Comparison of ENCODE assay signal across 29 cellular contexts in genomic region chr5:41413067-41413466, GRCh38.
DNase-seq lines count a peak whose midpoint lies in the region; ATAC-seq, FAIRE-seq and TF ChIP-seq lines count a peak whose summit lies in the region.
"Had no signal": no experiment of that assay in that cellular context is flagged by ENCODE, and none has a peak within 500 bp of the region (broad histone marks: within the 10 kb centered on the region; RNA-seq: fewer than 3 reads in every experiment).

No MANE protein-coding gene starts in this region.

- no peaks in the 10 kb centered on the region for H3K9me3 ChIP-seq in cardiac muscle cell (ENCODE audit: low read depth)
- no peaks in the 10 kb centered on the region for H3K9me3 ChIP-seq in right atrium auricular region
- no peaks in the 10 kb centered on the region for H3K9me3 ChIP-seq in smooth muscle cell (replicated peaks; ENCODE audit: low read depth)
- H3K9me3 ChIP-seq in aorta (ENCODE audit: control insufficient read depth, low read length), result no peaks in the 10 kb centered on the region
- no peaks in the 10 kb centered on the region for H3K9me3 ChIP-seq in stomach
- H3K9me3 ChIP-seq: prostate gland had no signal

- H3F3A ChIP-seq in smooth muscle cell (ENCODE audit: low read depth), result no peaks in the 10 kb centered on the region

- 54% methylated on average over 1 of the region's 1 CpG for WGBS in smooth muscle cell (ENCODE audit: low lambda C conversion rate)
- WGBS in aorta, 2 donors, result 78 to 90% methylated on average over 1 of the region's 1 CpG
- 62 to 84% (median 81%) methylated on average over 1 of the region's 1 CpG for WGBS in stomach, 5 donors

- H3K27me3 ChIP-seq in cardiac muscle cell (no peaks in the 10 kb centered on the region), right atrium auricular region (no peaks in the 10 kb centered on the region), smooth muscle cell (ENCODE audit: low read depth) (no peaks in the 10 kb centered on the region), aorta (ENCODE audit: control insufficient read depth in 1 of 2, insufficient read depth in 2 of 2, low read length in 1 of 2) (peaks cover 0 to 2% of the 10 kb centered on the region in 2 donors), stomach (no peaks in the 10 kb centered on the region)

- H3K4me1 ChIP-seq in cardiac muscle cell (ENCODE audit: low read depth) (peaks cover 24% of the 10 kb centered on the region), right atrium auricular region (peaks cover 0 to 27% of the 10 kb centered on the region in 2 donors), smooth muscle cell (ENCODE audit: low read depth) (no peaks in the 10 kb centered on the region), aorta (ENCODE audit: control insufficient read depth in 1 of 2, insufficient read depth in 2 of 2, low read length in 2 of 2) (no peaks in the 10 kb centered on the region), stomach (no peaks in the 10 kb centered on the region)
- H3K4me1 ChIP-seq: prostate gland had no signal

- no peak for TF ChIP-seq POLR2A in stomach (IDR thresholded peaks at IDR 0.05)

- peak overlapping the region; percentile 5 for H3K4me2 ChIP-seq in smooth muscle cell
- H3K4me2 ChIP-seq: KMS-11 had no signal

- H3K9ac ChIP-seq in smooth muscle cell (ENCODE audit: low read depth), result no peak overlapping the region
- H3K9ac ChIP-seq: KMS-11 had no signal

- ATAC-seq in HG03025 (IDR thresholded peaks at IDR 0.05; ENCODE audit: low FRiP score, unreplicated experiment) (no peak), aorta (ENCODE audit: low FRiP score) (no peak)
- ATAC-seq: naive thymus-derived CD4-positive, alpha-beta T cell; T-cell had no signal

- no peak for DNase-seq in cardiac muscle cell (ENCODE audit: low read depth in 1 of 2, low spot score in 1 of 2)
- DNase-seq in right atrium auricular region (ENCODE audit: low spot score), result no peak
- DNase-seq in NCI-H2227 (lab: John Stamatoyannopoulos, UW; ENCODE audit: unreplicated experiment), result peak; percentile 33
- DNase-seq in smooth muscle cell (lab: John Stamatoyannopoulos, UW; ENCODE audit: unreplicated experiment), result no peak
- no peak for DNase-seq in aorta
- no peak for DNase-seq in stomach
- DNase-seq: 8988T; activated B cell treated with CpG ODN at 0.5 μM for 24 hours; activated CD4-positive, alpha-beta T cell treated with anti-CD3 and anti-CD28 coated beads, Interleukin-2, amount 10 ng/mL, durations not matched to agents 7 days and 5 days; AML-193; amygdala; CD4-positive, CD25-positive, alpha-beta regulatory T cell; DMS79 treated with DMSO at 0.1 percent for 48 hours; effector memory CD4-positive, alpha-beta T cell; GOT3; head of caudate nucleus; kidney; naive thymus-derived CD4-positive, alpha-beta T cell; NCI-H2029; NCI-H69; SHP77 treated with DMSO at 0.1 percent for 48 hours; stimulated activated CD4-positive, alpha-beta T cell treated with anti-CD3 and anti-CD28 coated beads, Interleukin-15, amount 100 ng/mL, for 24 hours; stimulated activated CD4-positive, alpha-beta T cell treated with anti-CD3 and anti-CD28 coated beads, Interleukin-4, amount 100 ng/mL, for 4 hours; T-cell had no signal

- peak overlapping the region; percentile 56 for H3K27ac ChIP-seq in cardiac muscle cell
- H3K27ac ChIP-seq in right atrium auricular region, result peak overlapping the region in 1 of 2 donors; percentile 79
- H3K27ac ChIP-seq in smooth muscle cell (ENCODE audit: low read depth), result peak overlapping the region; percentile 58
- no peak overlapping the region for H3K27ac ChIP-seq in aorta (ENCODE audit: low read depth in 1 of 2, low read length in 2 of 2)
- H3K27ac ChIP-seq in stomach, result no peak overlapping the region
- H3K27ac ChIP-seq: coronary artery, KMS-11, prostate gland had no signal

- no peaks in the 10 kb centered on the region for H4K20me1 ChIP-seq in smooth muscle cell (ENCODE audit: low read depth)

- peak; percentile 57 for FAIRE-seq in colon (lab: Jason Lieb, UNC)
- FAIRE-seq: kidney had no signal

- intact Hi-C loops in aorta (cut with DNase I), result no loop called here
- intact Hi-C loops in stomach (cut with DNase I; ENCODE audit: low total_unique reads), result no loop called here

- H3K79me2 ChIP-seq in smooth muscle cell (ENCODE audit: low read depth), result no peaks in the 10 kb centered on the region

- no peak overlapping the region for H2AFZ ChIP-seq in smooth muscle cell (ENCODE audit: low read depth)

- no peak for TF ChIP-seq CTCF in cardiac muscle cell (IDR thresholded peaks at IDR 0.05; ENCODE audit: low read depth, low read length)
- no peak for TF ChIP-seq CTCF in right atrium auricular region (IDR thresholded peaks at IDR 0.05)
- TF ChIP-seq CTCF in smooth muscle cell (IDR thresholded peaks at IDR 0.05; ENCODE audit: borderline replicate concordance, insufficient read depth, poor library complexity, severe bottlenecking), result no peak
- no peak for TF ChIP-seq CTCF in stomach (IDR thresholded peaks at IDR 0.05)

- H3K36me3 ChIP-seq in cardiac muscle cell (no peaks in the 10 kb centered on the region), right atrium auricular region (no peaks in the 10 kb centered on the region), smooth muscle cell (ENCODE audit: low read depth) (no peaks in the 10 kb centered on the region), aorta (ENCODE audit: control insufficient read depth in 1 of 2, insufficient read depth in 2 of 2, low read length in 1 of 2) (no peaks in the 10 kb centered on the region), stomach (no peaks in the 10 kb centered on the region)
- H3K36me3 ChIP-seq: prostate gland had no signal

- TF ChIP-seq EP300 in stomach (IDR thresholded peaks at IDR 0.05), result no peak

- H3K4me3 ChIP-seq in cardiac muscle cell, result no peak overlapping the region
- no peak overlapping the region for H3K4me3 ChIP-seq in right atrium auricular region
- no peak overlapping the region for H3K4me3 ChIP-seq in smooth muscle cell
- no peak overlapping the region for H3K4me3 ChIP-seq in aorta (ENCODE audit: low read length in 2 of 2)
- H3K4me3 ChIP-seq in stomach, result no peak overlapping the region
- H3K4me3 ChIP-seq: coronary artery, prostate gland had no signal

Comparison
In these comparisons a context has a peak if more than half of its experiments do, and no peak if none do; other contexts are left out.
1. H3K27ac ChIP-seq: peak in cardiac muscle cell (single experiment) and smooth muscle cell (single experiment); none in aorta (0 of 2) and stomach (0 of 5).